In genomic region chr1:59926381-59927243, GRCh38 we compare ENCODE assay signal across 8 cellular contexts. TPM values are rescaled to one million over a fixed set of nuclear protein-coding genes. Genes with fewer than 3 reads are reported as not detected.
DNase-seq lines count a peak whose midpoint lies in the region; ATAC-seq and TF ChIP-seq lines count a peak whose summit lies in the region.

Gene CYP2J2 (minus strand): TSS chr1:59926773. CDS start chr1:59926746, 27 bp downstream.

- peaks cover 24% of the 10 kb centered on the region for H3K27me3 Mint-ChIP-seq in activated CD4-positive, alpha-beta T cell treated with anti-CD3 and anti-CD28 coated beads for 36 hours

- POLR2A ChIA-PET in activated CD4-positive, alpha-beta T cell treated with anti-CD3 and anti-CD28 coated beads for 36 hours (lab: Charles Lee): no interaction called here

- H3K27ac ChIP-seq in dorsolateral prefrontal cortex (peak within 1 kb of the TSS; percentile 14 to 94 (median 84)), lower lobe of right lung (no peak within 1 kb of the TSS)

- no peaks in the 10 kb centered on the region for H3K9me3 ChIP-seq in lower lobe of right lung

- H3K4me1 ChIP-seq in lower lobe of right lung: peaks cover 5% of the 10 kb centered on the region

- DNase-seq in COR-L47 (lab: John Stamatoyannopoulos, UW): peak; percentile 28
- peak; percentile 51 for DNase-seq in NCI-H1105 treated with DMSO at 0.1 percent for 48 hours (lab: John Stamatoyannopoulos, UW)
- DNase-seq in activated CD4-positive, alpha-beta T cell treated with anti-CD3 and anti-CD28 coated beads for 36 hours: peak; percentile 69
- peak; percentile 23 to 84 (median 70) for DNase-seq in dorsolateral prefrontal cortex
- peak; percentile 63 for DNase-seq in lower lobe of right lung
- DNase-seq in stimulated activated CD4-positive, alpha-beta T cell treated with anti-CD3 and anti-CD28 coated beads, TNF-alpha, amount 100 ng/mL, for 4 hours (ENCODE audit: low read depth in 3 of 3): peak; percentile 13 to 24 (median 17)
- no peak for DNase-seq in OCI-M1 (lab: John Stamatoyannopoulos, UW)

- CTCF ChIA-PET in activated CD4-positive, alpha-beta T cell treated with anti-CD3 and anti-CD28 coated beads for 36 hours (lab: Charles Lee): no interaction called here

- H3K27me3 ChIP-seq in dorsolateral prefrontal cortex: peaks cover 0 to 19% (median 0%) of the 10 kb centered on the region in 45 donors
- peaks cover 21% of the 10 kb centered on the region for H3K27me3 ChIP-seq in lower lobe of right lung (ENCODE audit: low read depth)

- H3K4me3 Mint-ChIP-seq in activated CD4-positive, alpha-beta T cell treated with anti-CD3 and anti-CD28 coated beads for 36 hours: peak within 1 kb of the TSS; percentile 78

- H3K36me3 Mint-ChIP-seq in activated CD4-positive, alpha-beta T cell treated with anti-CD3 and anti-CD28 coated beads for 36 hours (ENCODE audit: low read depth): peaks cover 3% of the 10 kb centered on the region

- H3K9me3 Mint-ChIP-seq in activated CD4-positive, alpha-beta T cell treated with anti-CD3 and anti-CD28 coated beads for 36 hours (ENCODE audit: low read depth): peaks cover 8% of the 10 kb centered on the region

- peaks cover 13% of the 10 kb centered on the region for H3K4me1 Mint-ChIP-seq in activated CD4-positive, alpha-beta T cell treated with anti-CD3 and anti-CD28 coated beads for 36 hours

- intact Hi-C loops in activated CD4-positive, alpha-beta T cell treated with anti-CD3 and anti-CD28 coated beads for 36 hours (cut with DNase I, micrococcal nuclease): loop anchor here in 1 of 2 experiments (1.0 kb wide), 1 partner anchor 112 kb away; the partner anchor contains the start of gene HOOK1
- intact Hi-C loops in dorsolateral prefrontal cortex (cut with DNase I): no loop called here
- intact Hi-C loops in lower lobe of right lung (cut with DNase I): no loop called here

- peak; percentile 79 for ATAC-seq in GM21619 (IDR thresholded peaks at IDR 0.05; ENCODE audit: unreplicated experiment)
- ATAC-seq in activated CD4-positive, alpha-beta T cell treated with anti-CD3 and anti-CD28 coated beads for 36 hours: peak; percentile 93
- ATAC-seq in lower lobe of right lung: peak; percentile 96 to 100

- H3K27ac Mint-ChIP-seq in activated CD4-positive, alpha-beta T cell treated with anti-CD3 and anti-CD28 coated beads for 36 hours: peak within 1 kb of the TSS; percentile 49

- H3K4me3 ChIP-seq in dorsolateral prefrontal cortex (peak within 1 kb of the TSS; percentile 40 to 78 (median 64)), lower lobe of right lung (peak within 1 kb of the TSS; percentile 55)

- no peaks in the 10 kb centered on the region for H3K36me3 ChIP-seq in lower lobe of right lung

- peak in 5 of 56 donors; percentile 11 to 27 (median 14) for TF ChIP-seq CTCF in dorsolateral prefrontal cortex (IDR thresholded peaks at IDR 0.05 in 54 of 56, conservative IDR thresholded peaks at IDR 0.05 in 2 of 56; ENCODE audit: low read depth in 1 of 56, partially characterized antibody in 56 of 56)
- no peak for TF ChIP-seq CTCF in lower lobe of right lung (IDR thresholded peaks at IDR 0.05)

RNA-seq across cellular contexts. Expression of gene CYP2J2, which starts in this region (rescaled TPM):
- total RNA-seq in activated CD4-positive, alpha-beta T cell treated with anti-CD3 and anti-CD28 coated beads for 36 hours: 1 to 10 TPM; 1.3 to 1.6 TPM
- total RNA-seq in dorsolateral prefrontal cortex (10 to 100 TPM; 11.0 to 52.5 (median 23.8) TPM), lower lobe of right lung (2.7 TPM)
